In the genomic region with DNA sequence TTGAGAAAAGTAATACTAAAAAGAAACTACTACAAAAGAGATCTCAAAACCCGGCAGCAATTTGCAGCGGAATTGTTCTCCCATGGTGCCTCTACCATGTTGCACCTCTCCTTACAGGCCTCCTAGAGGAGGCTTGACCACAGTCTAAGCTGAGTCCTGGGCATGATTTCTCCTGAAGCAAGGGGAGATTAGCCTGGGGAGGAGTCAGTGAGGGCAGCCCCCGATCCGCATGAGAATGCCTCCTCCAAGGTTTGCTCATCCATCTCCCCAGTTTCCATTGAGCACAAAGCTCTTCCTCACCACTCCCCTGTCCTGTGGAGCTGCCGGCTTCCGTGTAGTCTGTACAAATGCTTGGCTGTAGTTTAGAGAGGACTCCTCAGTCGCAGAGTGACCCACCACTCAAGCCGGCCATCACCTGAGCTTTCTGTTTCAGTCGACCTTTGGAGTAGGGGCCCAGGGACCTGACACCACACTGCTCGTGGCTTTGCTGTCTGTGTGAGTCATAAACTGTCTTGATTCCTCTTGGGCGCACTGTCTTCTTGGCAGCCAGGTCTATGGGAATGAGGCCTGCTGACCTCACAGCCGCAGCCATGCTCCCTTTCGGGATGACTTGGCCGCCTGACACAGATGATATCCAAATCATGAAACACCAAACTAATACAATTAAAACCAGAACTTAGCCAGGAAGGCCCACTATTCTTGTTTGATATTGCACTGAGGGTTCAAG, we compare ENCODE assay signal across 17 cellular contexts.
DNase-seq lines count a peak whose midpoint lies in the region; ATAC-seq and TF ChIP-seq lines count a peak whose summit lies in the region.
"Had no signal": no experiment of that assay in that cellular context is flagged by ENCODE, and none has a peak within 500 bp of the region (broad histone marks: within the 10 kb centered on the region; RNA-seq: fewer than 3 reads in every experiment).

No MANE protein-coding gene starts in this region.

- no peaks in the 10 kb centered on the region; the same call in 2 of the 3 replicates for H3K36me3 Mint-ChIP-seq in GM23338 (ENCODE audit: low read depth)
- H3K36me3 Mint-ChIP-seq: activated naive CD4-positive, alpha-beta T cell treated with anti-CD3 and anti-CD28 coated beads, Interleukin-2, amount 50 U/mL, for 24 hours; CD4-positive, alpha-beta memory T cell; natural killer cell had no signal

- no peaks in the 10 kb centered on the region for H3K9me3 Mint-ChIP-seq in GM23338
- H3K9me3 Mint-ChIP-seq: activated naive CD4-positive, alpha-beta T cell treated with anti-CD3 and anti-CD28 coated beads, Interleukin-2, amount 50 U/mL, for 24 hours; CD4-positive, alpha-beta memory T cell; natural killer cell had no signal

- peaks cover 6% of the 10 kb centered on the region for H3K4me1 Mint-ChIP-seq in GM23338

- no peak overlapping the region for H3K4me2 ChIP-seq in GM23338

- no peaks in the 10 kb centered on the region for H3K36me3 ChIP-seq in GM23338 (ENCODE audit: insufficient read depth)
- H3K36me3 ChIP-seq in NT2/D1 (ENCODE audit: insufficient read depth, insufficient read length, low read length), result no peaks in the 10 kb centered on the region
- H3K36me3 ChIP-seq: cardiac muscle cell, lower lobe of right lung had no signal

- H3K27me3 ChIP-seq in GM23338 (ENCODE audit: insufficient read depth), result no peaks in the 10 kb centered on the region
- no peaks in the 10 kb centered on the region for H3K27me3 ChIP-seq in NT2/D1 (ENCODE audit: insufficient read depth, insufficient read length)
- H3K27me3 ChIP-seq: cardiac muscle cell had no signal

- peak overlapping the region; percentile 45; the same call in 1 of the 2 replicates for H3K27ac Mint-ChIP-seq in GM23338
- H3K27ac Mint-ChIP-seq: activated naive CD4-positive, alpha-beta T cell treated with anti-CD3 and anti-CD28 coated beads, Interleukin-2, amount 50 U/mL, for 24 hours; CD4-positive, alpha-beta memory T cell; natural killer cell had no signal

- DNase-seq in GM23338 (ENCODE audit: low spot score) (peak; percentile 35), NT2/D1 (ENCODE audit: low read depth, low spot score) (peak; percentile 18), fibroblast of mammary gland (ENCODE audit: low read depth) (peak; percentile 90), NCI-H1417 treated with DMSO at 0.1 percent for 48 hours (lab: John Stamatoyannopoulos, UW) (no peak), SHP77 treated with DMSO at 0.1 percent for 48 hours (lab: John Stamatoyannopoulos, UW) (no peak)
- peak; percentile 13 for DNase-seq in stimulated activated naive CD8-positive, alpha-beta T cell treated with anti-CD3 and anti-CD28 coated beads, Interleukin-15, Interleukin-2, amounts not matched to agents 100 U/mL and 50 U/mL, for 24 hours
- DNase-seq: activated CD4-positive, CD25-positive, alpha-beta regulatory T cell treated with anti-CD3 and anti-CD28 coated beads, Interleukin-2, amount 50 U/mL, for 72 hours; activated CD8-positive, alpha-beta memory T cell treated with anti-CD3 and anti-CD28 coated beads, Interleukin-2, amount 50 U/mL, for 48 hours; CD4-positive, alpha-beta memory T cell; effector CD8-positive, alpha-beta T cell; lower lobe of right lung; natural killer cell; NCI-H2171 treated with DMSO at 0.1 percent for 48 hours; Right ventricle myocardium superior had no signal

- H3K79me2 ChIP-seq in GM23338 (replicated peaks; ENCODE audit: insufficient read depth), result no peaks in the 10 kb centered on the region

- no peak overlapping the region for H3K9ac ChIP-seq in NT2/D1 (ENCODE audit: insufficient read length, low read depth)

- H3K9me3 ChIP-seq in NT2/D1 (ENCODE audit: insufficient read depth, low read length), result no peaks in the 10 kb centered on the region
- H3K9me3 ChIP-seq: lower lobe of right lung had no signal

- no peak overlapping the region for H3K4me3 Mint-ChIP-seq in GM23338
- H3K4me3 Mint-ChIP-seq: activated naive CD4-positive, alpha-beta T cell treated with anti-CD3 and anti-CD28 coated beads, Interleukin-2, amount 50 U/mL, for 24 hours; CD4-positive, alpha-beta memory T cell; natural killer cell had no signal

- H3F3A ChIP-seq in GM23338 (replicated peaks; ENCODE audit: low read depth), result no peaks in the 10 kb centered on the region

- ATAC-seq in GM23338 (peak; percentile 94), GM18907 (IDR thresholded peaks at IDR 0.05; ENCODE audit: unreplicated experiment) (no peak)
- peak; percentile 71 for ATAC-seq in stimulated activated naive CD8-positive, alpha-beta T cell treated with anti-CD3 and anti-CD28 coated beads, Interleukin-15, Interleukin-2, amounts not matched to agents 100 U/mL and 50 U/mL, for 24 hours
- ATAC-seq: lower lobe of right lung, natural killer cell had no signal

- no peak overlapping the region for H3K27ac ChIP-seq in GM23338 (ENCODE audit: low read depth)
- H3K27ac ChIP-seq: cardiac muscle cell, lower lobe of right lung had no signal

- no peaks in the 10 kb centered on the region for H4K20me1 ChIP-seq in GM23338 (replicated peaks; ENCODE audit: insufficient read depth)

- H3K4me3 ChIP-seq in GM23338, result no peak overlapping the region
- H3K4me3 ChIP-seq in NT2/D1 (ENCODE audit: insufficient read length, low read depth), result no peak overlapping the region
- no peak overlapping the region for H3K4me3 ChIP-seq in fibroblast of mammary gland (ENCODE audit: control insufficient read depth, low read depth, low read length)
- H3K4me3 ChIP-seq: cardiac muscle cell, lower lobe of right lung had no signal

- H3K4me1 ChIP-seq in GM23338 (ENCODE audit: insufficient read depth) (no peaks in the 10 kb centered on the region), NT2/D1 (ENCODE audit: insufficient read depth, insufficient read length) (no peaks in the 10 kb centered on the region)
- H3K4me1 ChIP-seq: lower lobe of right lung had no signal

- no peak overlapping the region for H2AFZ ChIP-seq in GM23338

- TF ChIP-seq CTCF in GM23338 (conservative IDR thresholded peaks at IDR 0.05; ENCODE audit: low read depth in 2 of 2) (no peak), fibroblast of mammary gland (conservative IDR thresholded peaks at IDR 0.05; ENCODE audit: control insufficient read depth, insufficient read depth, low read depth, low read length) (no peak)

- H3K9me2 ChIP-seq in GM23338 (ENCODE audit: insufficient read depth), result no peaks in the 10 kb centered on the region

- peaks cover 4% of the 10 kb centered on the region for H3K27me3 Mint-ChIP-seq in GM23338 (ENCODE audit: insufficient read depth, low read depth, poor library complexity)
- H3K27me3 Mint-ChIP-seq: activated naive CD4-positive, alpha-beta T cell treated with anti-CD3 and anti-CD28 coated beads, Interleukin-2, amount 50 U/mL, for 24 hours; CD4-positive, alpha-beta memory T cell had no signal

TF ChIP-seq in GM23338, 12 proteins besides CTCF, POLR2A, EP300 and RAD21 (continues in another document):
- no peak for TF ChIP-seq NANOG (IDR thresholded peaks at IDR 0.05; ENCODE audit: borderline replicate concordance)
- TF ChIP-seq CREB1 (CRISPR knock-in tag; IDR thresholded peaks at IDR 0.05; ENCODE audit: low read depth), result no peak

Comparison
In these comparisons a context has a peak if more than half of its experiments do, and no peak if none do; other contexts are left out.
1. DNase-seq: peak in GM23338 (single experiment), NT2/D1 (single experiment), fibroblast of mammary gland (single experiment) and stimulated activated naive CD8-positive, alpha-beta T cell treated with anti-CD3 and anti-CD28 coated beads, Interleukin-15, Interleukin-2, amounts not matched to agents 100 U/mL and 50 U/mL, for 24 hours (single experiment); none in NCI-H1417 treated with DMSO at 0.1 percent for 48 hours (single experiment) and SHP77 treated with DMSO at 0.1 percent for 48 hours (single experiment).